8 cellular contexts compared by ENCODE assay signal in the genomic region with DNA sequence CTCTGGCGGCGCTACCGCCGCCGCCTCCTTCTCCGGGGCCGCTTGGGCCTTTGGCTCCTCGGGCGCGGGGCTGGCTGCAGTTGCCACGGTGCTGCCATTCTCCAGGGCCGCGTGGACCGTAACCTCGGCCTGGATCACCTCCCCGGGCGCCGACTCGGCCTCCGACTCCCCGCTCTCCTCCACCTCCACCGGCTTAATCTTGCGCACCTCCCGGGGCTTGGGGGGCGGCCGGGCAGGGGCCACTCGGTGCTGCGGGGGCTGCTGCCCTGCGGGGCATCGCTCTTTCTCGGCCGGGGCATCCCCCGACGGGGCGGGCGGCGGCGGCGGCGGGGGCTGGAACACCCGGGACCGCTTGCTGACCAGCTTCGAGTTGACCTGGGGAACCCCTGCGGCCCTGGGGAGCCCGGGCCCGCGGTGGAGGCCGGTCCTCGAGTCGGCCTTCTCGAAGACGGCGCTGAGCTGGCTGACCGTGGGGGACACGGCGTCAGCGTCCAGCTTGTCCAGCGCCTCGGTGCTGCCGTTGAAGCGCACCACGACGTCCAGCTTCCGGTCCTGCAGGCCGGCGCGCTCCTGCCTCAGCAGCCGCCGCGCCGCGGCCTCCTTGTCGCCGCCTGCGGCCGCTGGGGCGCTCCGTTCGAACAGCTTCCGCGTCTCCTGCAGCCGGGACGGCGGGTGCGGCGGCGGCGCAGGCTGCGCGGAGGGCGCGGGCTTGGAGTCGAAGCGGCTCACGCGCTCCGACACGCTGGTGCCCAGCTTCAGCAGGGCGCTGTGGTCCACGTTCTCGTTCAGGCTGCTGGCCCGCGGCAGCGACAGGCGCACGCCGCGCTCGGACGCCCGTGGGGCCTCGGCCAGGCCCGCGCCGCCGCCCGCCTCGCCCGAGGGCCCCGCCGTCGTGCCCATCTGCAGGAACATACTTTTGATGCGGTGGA. TPM values are rescaled to one million over a fixed set of nuclear protein-coding genes. Genes with fewer than 3 reads are reported as not detected.
A peak's percentile ranks its signal among the peaks of the same experiment; 100 is the strongest.
DNase-seq lines count a peak whose midpoint lies in the region; ATAC-seq and TF ChIP-seq lines count a peak whose summit lies in the region.

No MANE protein-coding gene starts in this region.

- H3K4me1 ChIP-seq in PC-3 (ENCODE audit: insufficient read depth, low read length) (peaks cover 45% of the 10 kb centered on the region), cardiac muscle cell (ENCODE audit: low read depth) (peaks cover 21% of the 10 kb centered on the region), trophoblast cell (ENCODE audit: control insufficient read depth in 1 of 2, insufficient read depth in 2 of 2, low read length in 2 of 2) (peaks cover 15 to 27% of the 10 kb centered on the region in 2 experiments)

- CTCF ChIA-PET in PC-3 (lab: Charles Lee) = interaction anchor here (0.8 to 1.4 kb wide), 3 partner anchors 32 to 55 kb away, joined by 4 to 13 read pairs (median 5); no protein-coding TSS in a partner anchor
- CTCF ChIA-PET in activated naive CD4-positive, alpha-beta T cell treated with anti-CD3 and anti-CD28 coated beads, Interleukin-2, amount 10 ng/mL, durations not matched to agents 7 days and 5 days (lab: Charles Lee) = interaction anchor here (0.7 to 5.9 kb wide), 4 partner anchors 10 to 32 kb away, joined by 3 to 55 read pairs (median 10); no protein-coding TSS in a partner anchor

- intact Hi-C loops in PC-3 (cut with micrococcal nuclease) = loop anchor here (2.0 to 5.0 kb wide), 2 partner anchors 55 to 122 kb away; partner anchors contain the start of gene PDK2

- peaks cover 23% of the 10 kb centered on the region for H3K79me1 ChIP-seq in trophoblast cell (ENCODE audit: low read length)

- peaks cover 59% of the 10 kb centered on the region for H3K79me2 ChIP-seq in PC-3 (ENCODE audit: low read length)
- H3K79me2 ChIP-seq in trophoblast cell (ENCODE audit: control insufficient read depth, insufficient read depth, low read length, poor library complexity) = peaks cover 19% of the 10 kb centered on the region

- H3K9me2 ChIP-seq in PC-3 (replicated peaks; ENCODE audit: low read length) = no peaks in the 10 kb centered on the region

- peak overlapping the region; percentile 87 for H3K14ac ChIP-seq in trophoblast cell (ENCODE audit: low read length)

- H2BK12ac ChIP-seq in trophoblast cell (ENCODE audit: low read length) = no peak overlapping the region

- H2BK5ac ChIP-seq in trophoblast cell (ENCODE audit: low read depth, low read length, poor library complexity) = peak overlapping the region; percentile 18

- peak overlapping the region; percentile 73 for H2AK5ac ChIP-seq in trophoblast cell (ENCODE audit: low read length)

- no peaks in the 10 kb centered on the region for H3K9me3 Mint-ChIP-seq in activated naive CD4-positive, alpha-beta T cell treated with anti-CD3 and anti-CD28 coated beads, Interleukin-2, amount 10 ng/mL, durations not matched to agents 7 days and 5 days

- POLR2A ChIA-PET in PC-3 (lab: Charles Lee; ENCODE audit: unreplicated experiment) = interaction anchor here (0.6 kb wide), 1 partner anchor 955 kb away, joined by 4 read pairs; no protein-coding TSS in a partner anchor

- H3K27me3 ChIP-seq in PC-3 (ENCODE audit: low read length) = no peaks in the 10 kb centered on the region
- no peaks in the 10 kb centered on the region for H3K27me3 ChIP-seq in cardiac muscle cell
- H3K27me3 ChIP-seq in trophoblast cell (ENCODE audit: insufficient read depth, low read length) = no peaks in the 10 kb centered on the region

- H3K36me3 ChIP-seq in PC-3 (ENCODE audit: low read depth, low read length) = peaks cover 6% of the 10 kb centered on the region; the same call in 1 of the 2 replicates
- peaks cover 4% of the 10 kb centered on the region for H3K36me3 ChIP-seq in cardiac muscle cell
- peaks cover 16 to 21% of the 10 kb centered on the region in 2 experiments for H3K36me3 ChIP-seq in trophoblast cell (ENCODE audit: control insufficient read depth in 1 of 2, insufficient read depth in 2 of 2, low read length in 2 of 2)

- peak overlapping the region; percentile 94 for H3K4me3 Mint-ChIP-seq in activated naive CD4-positive, alpha-beta T cell treated with anti-CD3 and anti-CD28 coated beads, Interleukin-2, amount 10 ng/mL, durations not matched to agents 7 days and 5 days

- peaks cover 8% of the 10 kb centered on the region for H3K27me3 Mint-ChIP-seq in activated naive CD4-positive, alpha-beta T cell treated with anti-CD3 and anti-CD28 coated beads, Interleukin-2, amount 10 ng/mL, durations not matched to agents 7 days and 5 days

- peaks cover 27% of the 10 kb centered on the region for H3K36me3 Mint-ChIP-seq in activated naive CD4-positive, alpha-beta T cell treated with anti-CD3 and anti-CD28 coated beads, Interleukin-2, amount 10 ng/mL, durations not matched to agents 7 days and 5 days

- TF ChIP-seq CTCF in PC-3 (conservative IDR thresholded peaks at IDR 0.05; ENCODE audit: low read depth, low read length) (no peak), cardiac muscle cell (IDR thresholded peaks at IDR 0.05; ENCODE audit: low read depth, low read length) (no peak)

- no peaks in the 10 kb centered on the region for H3F3A ChIP-seq in PC-3 (ENCODE audit: low read length, unreplicated experiment)

- H3K23ac ChIP-seq in trophoblast cell (ENCODE audit: low read length) = no peak overlapping the region

- peak overlapping the region; percentile 84 for H3K4ac ChIP-seq in trophoblast cell (ENCODE audit: low read depth, low read length)

- H3K4me2 ChIP-seq in PC-3 (ENCODE audit: low read length) (peak overlapping the region; percentile 99), trophoblast cell (ENCODE audit: low read length) (peak overlapping the region; percentile 95)

- H3K27ac Mint-ChIP-seq in activated naive CD4-positive, alpha-beta T cell treated with anti-CD3 and anti-CD28 coated beads, Interleukin-2, amount 10 ng/mL, durations not matched to agents 7 days and 5 days = peak overlapping the region; percentile 72

- WGBS in trophoblast cell (ENCODE audit: extremely low coverage, insufficient coverage, insufficient read length) = no CpG with 5 or more reads among the region's 123 CpGs

- H4K12ac ChIP-seq in trophoblast cell (ENCODE audit: low read depth, low read length) = peak overlapping the region; percentile 82

- H4K20me1 ChIP-seq in PC-3 (ENCODE audit: low read length) = peaks cover 38% of the 10 kb centered on the region

- H3K18ac ChIP-seq in trophoblast cell (ENCODE audit: low read length) = peak overlapping the region; percentile 60

- ATAC-seq in PC-3 = peak; percentile 0
- no peak for ATAC-seq in HG03571 (IDR thresholded peaks at IDR 0.05; ENCODE audit: unreplicated experiment)

- DNase-seq in activated T-cell treated with anti-CD3 and anti-CD28 coated beads for 1 hour (ENCODE audit: low read depth) (peak; percentile 47), activated T-cell treated with anti-CD3 and anti-CD28 coated beads for 4 hours (no peak), PC-3 (peak; percentile 70), cardiac muscle cell (ENCODE audit: low read depth in 1 of 2, low spot score in 1 of 2) (peak; percentile 64 to 78), trophoblast cell (peak in 1 of 2 donors; percentile 70), cortex of kidney (lab: John Stamatoyannopoulos, UW) (no peak)
- DNase-seq in activated naive CD4-positive, alpha-beta T cell treated with anti-CD3 and anti-CD28 coated beads, Interleukin-2, amount 10 ng/mL, durations not matched to agents 7 days and 5 days = peak; percentile 70

- H2AFZ ChIP-seq in PC-3 (ENCODE audit: low read length) (peak overlapping the region; percentile 64), trophoblast cell (ENCODE audit: insufficient read depth, low read length, poor library complexity) (peak overlapping the region; percentile 74)

- H4K91ac ChIP-seq in trophoblast cell (ENCODE audit: low read depth, low read length) = peak overlapping the region; percentile 80

- peak overlapping the region; percentile 74 for H4K8ac ChIP-seq in trophoblast cell (ENCODE audit: low read depth, low read length)

- peaks cover 59% of the 10 kb centered on the region for H3K4me1 Mint-ChIP-seq in activated naive CD4-positive, alpha-beta T cell treated with anti-CD3 and anti-CD28 coated beads, Interleukin-2, amount 10 ng/mL, durations not matched to agents 7 days and 5 days

- H2BK120ac ChIP-seq in trophoblast cell (ENCODE audit: insufficient read depth, low read length, poor library complexity) = peak overlapping the region; percentile 31

- no TSS peak for BruUV-seq in PC-3 (replicated peaks; lab: Mats Ljungman, UMichigan)

- H3K27ac ChIP-seq in PC-3 (ENCODE audit: low read length) = peak overlapping the region; percentile 53
- H3K27ac ChIP-seq in cardiac muscle cell = no peak overlapping the region
- no peak overlapping the region for H3K27ac ChIP-seq in trophoblast cell (ENCODE audit: low read depth, low read length)

- peak overlapping the region; percentile 87 for H3K9ac ChIP-seq in PC-3 (ENCODE audit: low read length)
- H3K9ac ChIP-seq in trophoblast cell (ENCODE audit: low read length) = peak overlapping the region; percentile 78

- H3K4me3 ChIP-seq in PC-3 (ENCODE audit: low read length) (peak overlapping the region; percentile 90), cardiac muscle cell (peak overlapping the region; percentile 88), trophoblast cell (ENCODE audit: low read depth, low read length) (peak overlapping the region; percentile 85)

- no peaks in the 10 kb centered on the region for H3K9me3 ChIP-seq in PC-3 (ENCODE audit: low read length)
- H3K9me3 ChIP-seq in cardiac muscle cell (ENCODE audit: low read depth) = no peaks in the 10 kb centered on the region
- no peaks in the 10 kb centered on the region for H3K9me3 ChIP-seq in trophoblast cell (ENCODE audit: insufficient read depth, low read depth, low read length)

RNA-seq across cellular contexts. Expression of gene PPP1R9B, which starts 0.8 kb away (rescaled TPM):
- total RNA-seq in PC-3 (2014; rRNA removed) (67.7 and 95.0 TPM in 2 replicates), cardiac muscle cell (45.6 and 59.4 TPM in 2 replicates)
- 6.0 and 6.2 TPM in 2 replicates for polyA plus RNA-seq in cardiac muscle cell
- polyA plus RNA-seq in trophoblast cell (2013) = 23.2 and 23.4 TPM in 2 replicates

RNA-seq across cellular contexts. Expression of gene SGCA, which starts 16.1 kb away (rescaled TPM):
- total RNA-seq in PC-3 (2014; rRNA removed) = not detected in 2 replicates
- 57.5 and 63.3 TPM in 2 replicates for total RNA-seq in cardiac muscle cell
- polyA plus RNA-seq in cardiac muscle cell = 69.9 and 90.6 TPM in 2 replicates
- not detected in 2 replicates for polyA plus RNA-seq in trophoblast cell (2013)

RNA-seq across cellular contexts. Expression of gene SAMD14, which starts 19.7 kb away (rescaled TPM):
- 0.11 and 0.17 TPM in 2 replicates for total RNA-seq in PC-3 (2014; rRNA removed)
- total RNA-seq in cardiac muscle cell = 1.2 and 2.8 TPM in 2 replicates
- 2.0 and 2.5 TPM in 2 replicates for polyA plus RNA-seq in cardiac muscle cell
- 6.9 and 7.4 TPM in 2 replicates for polyA plus RNA-seq in trophoblast cell (2013)

RNA-seq across cellular contexts. Expression of gene COL1A1, which starts 51.7 kb away (rescaled TPM):
- total RNA-seq in PC-3 (2014; rRNA removed) (30.6 and 56.2 TPM in 2 replicates), cardiac muscle cell (80.6 and 127 TPM in 2 replicates)
- 212 and 261 TPM in 2 replicates for polyA plus RNA-seq in cardiac muscle cell
- polyA plus RNA-seq in trophoblast cell (2013) = 548 and 582 TPM in 2 replicates

RNA-seq across cellular contexts. Expression of gene PDK2, which starts 54.5 kb away (rescaled TPM):
- total RNA-seq in PC-3 (2014; rRNA removed) (31.9 and 37.6 TPM in 2 replicates), cardiac muscle cell (79.5 and 88.5 TPM in 2 replicates)
- 146 and 156 TPM in 2 replicates for polyA plus RNA-seq in cardiac muscle cell
- 16.1 and 16.2 TPM in 2 replicates for polyA plus RNA-seq in trophoblast cell (2013)

Comparison
In these comparisons a context has a peak if more than half of its experiments do, and no peak if none do; other contexts are left out.
1. DNase-seq: peak in activated T-cell treated with anti-CD3 and anti-CD28 coated beads for 1 hour (single experiment), PC-3 (single experiment), activated naive CD4-positive, alpha-beta T cell treated with anti-CD3 and anti-CD28 coated beads, Interleukin-2, amount 10 ng/mL, durations not matched to agents 7 days and 5 days (single experiment) and cardiac muscle cell (2 of 2); none in activated T-cell treated with anti-CD3 and anti-CD28 coated beads for 4 hours (single experiment) and cortex of kidney (single experiment).
2. RNA of gene SGCA, which starts 16.1 kb away (total RNA-seq): 57.5 to 63.3 TPM in cardiac muscle cell; not detected in PC-3; every median in the first group is over 10 times any median in the second.
3. Peak in every context shown above with its lines, with median percentiles within 50 percentile points of each other: H3K4me3 ChIP-seq.